In the genomic region with DNA sequence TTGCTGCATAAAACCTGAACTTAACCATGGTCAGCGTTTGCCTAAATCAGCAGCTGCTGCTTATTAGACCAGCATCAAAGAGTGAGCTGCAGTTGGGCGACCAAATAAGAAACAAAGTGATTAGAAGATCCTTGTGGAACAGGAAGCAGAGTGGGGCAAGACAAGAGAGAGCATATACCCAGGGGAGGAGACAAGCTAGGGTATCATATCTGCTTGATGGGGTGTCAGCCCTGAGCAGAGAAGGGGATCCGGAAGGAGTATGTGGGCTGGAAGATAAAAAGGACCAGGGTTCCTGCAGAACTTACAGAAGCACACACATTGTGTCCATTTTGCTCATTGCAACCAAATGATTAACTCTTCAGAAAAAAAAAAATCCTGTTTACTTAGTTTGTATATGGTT, we compare ENCODE assay signal across 1 cellular context.
TF ChIP-seq lines count a peak whose summit lies in the region.

No MANE protein-coding gene starts in this region.

TF ChIP-seq in neural cell, 6 proteins besides CTCF, POLR2A, EP300 and RAD21 (continued from another document):
- TF ChIP-seq, protein P1, sequence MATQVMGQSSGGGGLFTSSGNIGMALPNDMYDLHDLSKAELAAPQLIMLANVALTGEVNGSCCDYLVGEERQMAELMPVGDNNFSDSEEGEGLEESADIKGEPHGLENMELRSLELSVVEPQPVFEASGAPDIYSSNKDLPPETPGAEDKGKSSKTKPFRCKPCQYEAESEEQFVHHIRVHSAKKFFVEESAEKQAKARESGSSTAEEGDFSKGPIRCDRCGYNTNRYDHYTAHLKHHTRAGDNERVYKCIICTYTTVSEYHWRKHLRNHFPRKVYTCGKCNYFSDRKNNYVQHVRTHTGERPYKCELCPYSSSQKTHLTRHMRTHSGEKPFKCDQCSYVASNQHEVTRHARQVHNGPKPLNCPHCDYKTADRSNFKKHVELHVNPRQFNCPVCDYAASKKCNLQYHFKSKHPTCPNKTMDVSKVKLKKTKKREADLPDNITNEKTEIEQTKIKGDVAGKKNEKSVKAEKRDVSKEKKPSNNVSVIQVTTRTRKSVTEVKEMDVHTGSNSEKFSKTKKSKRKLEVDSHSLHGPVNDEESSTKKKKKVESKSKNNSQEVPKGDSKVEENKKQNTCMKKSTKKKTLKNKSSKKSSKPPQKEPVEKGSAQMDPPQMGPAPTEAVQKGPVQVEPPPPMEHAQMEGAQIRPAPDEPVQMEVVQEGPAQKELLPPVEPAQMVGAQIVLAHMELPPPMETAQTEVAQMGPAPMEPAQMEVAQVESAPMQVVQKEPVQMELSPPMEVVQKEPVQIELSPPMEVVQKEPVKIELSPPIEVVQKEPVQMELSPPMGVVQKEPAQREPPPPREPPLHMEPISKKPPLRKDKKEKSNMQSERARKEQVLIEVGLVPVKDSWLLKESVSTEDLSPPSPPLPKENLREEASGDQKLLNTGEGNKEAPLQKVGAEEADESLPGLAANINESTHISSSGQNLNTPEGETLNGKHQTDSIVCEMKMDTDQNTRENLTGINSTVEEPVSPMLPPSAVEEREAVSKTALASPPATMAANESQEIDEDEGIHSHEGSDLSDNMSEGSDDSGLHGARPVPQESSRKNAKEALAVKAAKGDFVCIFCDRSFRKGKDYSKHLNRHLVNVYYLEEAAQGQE (IDR thresholded peaks at IDR 0.05; ENCODE audit: borderline replicate concordance) = no peak
